In the genomic region with DNA sequence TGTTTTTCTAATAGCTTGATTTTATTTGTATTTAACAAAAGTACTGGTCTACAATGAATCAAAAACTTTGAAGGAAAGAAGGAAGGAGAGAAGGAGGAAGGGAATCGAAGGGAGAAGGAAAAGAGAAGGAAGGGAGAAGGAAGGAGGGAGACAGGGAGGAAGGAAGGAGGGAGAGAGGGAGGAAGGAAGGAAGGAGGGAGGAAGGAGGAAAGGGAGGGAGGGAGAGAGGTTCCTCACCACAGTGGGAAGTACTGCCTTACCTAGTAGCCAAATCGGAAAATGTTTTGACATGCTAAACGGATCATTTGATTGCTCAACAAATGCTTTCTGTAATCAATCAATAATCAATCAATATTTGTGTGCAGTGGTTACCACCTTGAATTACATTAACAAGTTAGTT, we compare ENCODE assay signal across 27 cellular contexts.
DNase-seq lines count a peak whose midpoint lies in the region; ATAC-seq and TF ChIP-seq lines count a peak whose summit lies in the region.
"Had no signal": no experiment of that assay in that cellular context is flagged by ENCODE, and none has a peak within 500 bp of the region (broad histone marks: within the 10 kb centered on the region; RNA-seq: fewer than 3 reads in every experiment).

No MANE protein-coding gene starts in this region.

- H3K4me1 Mint-ChIP-seq in WTC11 = peaks cover 47% of the 10 kb centered on the region
- no peaks in the 10 kb centered on the region for H3K4me1 Mint-ChIP-seq in activated CD8-positive, alpha-beta memory T cell treated with anti-CD3 and anti-CD28 coated beads, Interleukin-2, amount 10 ng/mL, durations not matched to agents 7 days and 5 days
- H3K4me1 Mint-ChIP-seq: activated CD4-positive, alpha-beta memory T cell treated with anti-CD3 and anti-CD28 coated beads, Interleukin-2, amount 10 ng/mL, durations not matched to agents 7 days and 5 days; activated naive CD8-positive, alpha-beta T cell treated with anti-CD3 and anti-CD28 coated beads, Interleukin-2, amount 50 U/mL, for 24 hours; IgD-negative memory B cell; T-cell had no signal

- H3K27me3 ChIP-seq in HUES48 (ENCODE audit: control insufficient read depth, insufficient read depth, low read length) (no peaks in the 10 kb centered on the region), iPS-20b (ENCODE audit: insufficient read depth, low read length) (no peaks in the 10 kb centered on the region), osteoblast (ENCODE audit: insufficient read depth, low read length) (no peaks in the 10 kb centered on the region)
- H3K27me3 ChIP-seq: body of pancreas, right atrium auricular region, thyroid gland had no signal

- H3K9ac ChIP-seq in HUES48 (ENCODE audit: low read depth, low read length) (peak overlapping the region; percentile 6; the same call in 1 of the 2 replicates), iPS-20b (ENCODE audit: low read depth, low read length) (peak overlapping the region; percentile 10; the same call in 1 of the 2 replicates)
- H3K9ac ChIP-seq: parathyroid adenoma had no signal

- no peak overlapping the region for H2AFZ ChIP-seq in osteoblast (ENCODE audit: low read length)
- H2AFZ ChIP-seq: parathyroid adenoma had no signal

- H3K9me3 Mint-ChIP-seq in WTC11 = no peaks in the 10 kb centered on the region
- no peaks in the 10 kb centered on the region for H3K9me3 Mint-ChIP-seq in activated CD8-positive, alpha-beta memory T cell treated with anti-CD3 and anti-CD28 coated beads, Interleukin-2, amount 10 ng/mL, durations not matched to agents 7 days and 5 days (ENCODE audit: low read depth)
- H3K9me3 Mint-ChIP-seq: activated CD4-positive, alpha-beta memory T cell treated with anti-CD3 and anti-CD28 coated beads, Interleukin-2, amount 10 ng/mL, durations not matched to agents 7 days and 5 days; activated naive CD8-positive, alpha-beta T cell treated with anti-CD3 and anti-CD28 coated beads, Interleukin-2, amount 50 U/mL, for 24 hours; CD4-positive, alpha-beta T cell; natural killer cell treated with Interleukin-12 subunit alpha and Interleukin-12 subunit beta and Interleukin-15 and Interleukin-18, amount 100 ng/mL, for 72 hours; T-cell had no signal

- no peaks in the 10 kb centered on the region for H3K27me3 Mint-ChIP-seq in WTC11 (ENCODE audit: low read depth)
- H3K27me3 Mint-ChIP-seq in activated CD8-positive, alpha-beta memory T cell treated with anti-CD3 and anti-CD28 coated beads, Interleukin-2, amount 10 ng/mL, durations not matched to agents 7 days and 5 days = peaks cover 9% of the 10 kb centered on the region

- CTCF ChIA-PET in WTC11 (lab: Charles Lee) = no interaction called here
- CTCF ChIA-PET in activated CD8-positive, alpha-beta memory T cell treated with anti-CD3 and anti-CD28 coated beads, Interleukin-2, amount 10 ng/mL, durations not matched to agents 7 days and 5 days (lab: Charles Lee) = no interaction called here

- no peaks in the 10 kb centered on the region for H4K20me1 ChIP-seq in osteoblast (ENCODE audit: insufficient read depth, low read length)

- POLR2A ChIA-PET in WTC11 (lab: Charles Lee) = no interaction called here

- H3K36me3 ChIP-seq in HUES48 (ENCODE audit: control insufficient read depth, insufficient read depth, low read length) = no peaks in the 10 kb centered on the region
- H3K36me3 ChIP-seq in iPS-20b (ENCODE audit: insufficient read depth, low read depth, low read length) = no peaks in the 10 kb centered on the region
- no peaks in the 10 kb centered on the region for H3K36me3 ChIP-seq in osteoblast (ENCODE audit: insufficient read depth, low read length)
- H3K36me3 ChIP-seq: right atrium auricular region, thyroid gland had no signal

- H3K9me3 ChIP-seq in HUES48 (ENCODE audit: control insufficient read depth, insufficient read depth, low read length) (no peaks in the 10 kb centered on the region), iPS-20b (ENCODE audit: insufficient read depth, low read depth, low read length) (no peaks in the 10 kb centered on the region), osteoblast (ENCODE audit: low read depth, low read length) (no peaks in the 10 kb centered on the region)
- H3K9me3 ChIP-seq: body of pancreas, right atrium auricular region, thyroid gland had no signal

- no peaks in the 10 kb centered on the region for H3K36me3 Mint-ChIP-seq in WTC11
- H3K36me3 Mint-ChIP-seq in activated CD8-positive, alpha-beta memory T cell treated with anti-CD3 and anti-CD28 coated beads, Interleukin-2, amount 10 ng/mL, durations not matched to agents 7 days and 5 days = no peaks in the 10 kb centered on the region
- H3K36me3 Mint-ChIP-seq: IgD-negative memory B cell; natural killer cell treated with Interleukin-12 subunit alpha and Interleukin-12 subunit beta and Interleukin-15 and Interleukin-18, amount 100 ng/mL, for 72 hours; T-cell had no signal

- H3K4me3 Mint-ChIP-seq in WTC11 = no peak overlapping the region
- no peak overlapping the region for H3K4me3 Mint-ChIP-seq in activated CD8-positive, alpha-beta memory T cell treated with anti-CD3 and anti-CD28 coated beads, Interleukin-2, amount 10 ng/mL, durations not matched to agents 7 days and 5 days
- H3K4me3 Mint-ChIP-seq: activated CD4-positive, alpha-beta memory T cell treated with anti-CD3 and anti-CD28 coated beads, Interleukin-2, amount 10 ng/mL, durations not matched to agents 7 days and 5 days; activated naive CD8-positive, alpha-beta T cell treated with anti-CD3 and anti-CD28 coated beads, Interleukin-2, amount 50 U/mL, for 24 hours; CD4-positive, alpha-beta T cell; IgD-negative memory B cell; natural killer cell treated with Interleukin-12 subunit alpha and Interleukin-12 subunit beta and Interleukin-15 and Interleukin-18, amount 100 ng/mL, for 72 hours; T-cell had no signal

- H3K4me3 ChIP-seq in HUES48 (ENCODE audit: low read depth, low read length) = no peak overlapping the region
- H3K4me3 ChIP-seq in iPS-20b (ENCODE audit: low read length) = no peak overlapping the region
- H3K4me3 ChIP-seq in osteoblast (ENCODE audit: insufficient read depth, low read length) = no peak overlapping the region
- H3K4me3 ChIP-seq: body of pancreas, coronary artery, thyroid gland had no signal

- peak overlapping the region; percentile 41 for H3K27ac Mint-ChIP-seq in WTC11
- no peak overlapping the region for H3K27ac Mint-ChIP-seq in activated CD8-positive, alpha-beta memory T cell treated with anti-CD3 and anti-CD28 coated beads, Interleukin-2, amount 10 ng/mL, durations not matched to agents 7 days and 5 days
- H3K27ac Mint-ChIP-seq: activated CD4-positive, alpha-beta memory T cell treated with anti-CD3 and anti-CD28 coated beads, Interleukin-2, amount 10 ng/mL, durations not matched to agents 7 days and 5 days; activated naive CD8-positive, alpha-beta T cell treated with anti-CD3 and anti-CD28 coated beads, Interleukin-2, amount 50 U/mL, for 24 hours; CD4-positive, alpha-beta T cell; IgD-negative memory B cell; natural killer cell treated with Interleukin-12 subunit alpha and Interleukin-12 subunit beta and Interleukin-15 and Interleukin-18, amount 100 ng/mL, for 72 hours; T-cell had no signal

- no peak for TF ChIP-seq CTCF in WTC11 (IDR thresholded peaks at IDR 0.05)
- TF ChIP-seq CTCF in osteoblast (IDR thresholded peaks at IDR 0.05; ENCODE audit: extremely low read depth, low read depth, low read length) = no peak

- no peak for ATAC-seq in WTC11
- ATAC-seq in activated CD8-positive, alpha-beta memory T cell treated with anti-CD3 and anti-CD28 coated beads, Interleukin-2, amount 10 ng/mL, durations not matched to agents 7 days and 5 days = no peak
- no peak for ATAC-seq in SK-N-SH treated with all-trans-retinoic acid at 6 μM for 48 hours
- ATAC-seq: activated CD4-positive, CD25-positive, alpha-beta regulatory T cell treated with anti-CD3 and anti-CD28 coated beads, Interleukin-2, amount 50 U/mL, for 24 hours; activated naive CD8-positive, alpha-beta T cell treated with anti-CD3 and anti-CD28 coated beads, Interleukin-2, amount 50 U/mL, for 24 hours; body of pancreas; natural killer cell treated with Interleukin-12 subunit alpha and Interleukin-12 subunit beta and Interleukin-15 and Interleukin-18, amount 100 ng/mL, for 72 hours; stimulated activated naive CD8-positive, alpha-beta T cell treated with anti-CD3 and anti-CD28 coated beads, Interleukin-15, Interleukin-2, amounts not matched to agents 100 U/mL and 50 U/mL, for 24 hours; T-cell had no signal

- DNase-seq in WTC11 (ENCODE audit: low spot score) (no peak), osteoblast (ENCODE audit: insufficient read length, low spot score, missing footprints) (no peak), 8988T (no peak)
- no peak for DNase-seq in effector CD8-positive, alpha-beta T cell (lab: John Stamatoyannopoulos, UW)
- DNase-seq in activated CD8-positive, alpha-beta memory T cell treated with anti-CD3 and anti-CD28 coated beads, Interleukin-2, amount 10 ng/mL, durations not matched to agents 7 days and 5 days = no peak
- DNase-seq: activated CD4-positive, alpha-beta memory T cell treated with anti-CD3 and anti-CD28 coated beads, Interleukin-2, amount 10 ng/mL, durations not matched to agents 7 days and 5 days; activated effector memory CD4-positive, alpha-beta T cell treated with anti-CD3 and anti-CD28 coated beads, Interleukin-2, amount 50 U/mL, for 16 hours; activated naive CD8-positive, alpha-beta T cell treated with anti-CD3 and anti-CD28 coated beads, Interleukin-2, amount 50 U/mL, for 24 hours; body of pancreas; CD4-positive, alpha-beta T cell; EL; midbrain; NCI-H510A; SIG-M5; stimulated activated naive CD8-positive, alpha-beta T cell treated with anti-CD3 and anti-CD28 coated beads, Interleukin-15, Interleukin-2, amounts not matched to agents 100 U/mL and 50 U/mL, for 24 hours; T-cell; thyroid gland had no signal

- H3K4me1 ChIP-seq in HUES48 (ENCODE audit: control insufficient read depth, insufficient read depth, low read length) = peaks cover 31% of the 10 kb centered on the region
- H3K4me1 ChIP-seq in iPS-20b (ENCODE audit: insufficient read depth, low read length) = peaks cover 35% of the 10 kb centered on the region
- H3K4me1 ChIP-seq in osteoblast (ENCODE audit: insufficient read depth, low read length) = peaks cover 36% of the 10 kb centered on the region
- H3K4me1 ChIP-seq: body of pancreas, parathyroid adenoma had no signal

- H3K27ac ChIP-seq in HUES48 (ENCODE audit: low read depth, low read length) (peak overlapping the region; percentile 87), iPS-20b (ENCODE audit: low read length) (no peak overlapping the region), osteoblast (ENCODE audit: low read depth, low read length) (peak overlapping the region; percentile 79)
- H3K27ac ChIP-seq: body of pancreas, coronary artery, HL-60, parathyroid adenoma, thyroid gland had no signal

- H3K4me2 ChIP-seq in osteoblast (ENCODE audit: insufficient read depth, low read length) = peak overlapping the region; percentile 25

- no peaks in the 10 kb centered on the region for H3K79me2 ChIP-seq in osteoblast (ENCODE audit: insufficient read depth, low read length)
- H3K79me2 ChIP-seq: parathyroid adenoma had no signal

TF ChIP-seq in WTC11, 78 proteins besides CTCF, POLR2A, EP300 and RAD21:
- TF ChIP-seq FOXP1 (CRISPR knock-in tag; IDR thresholded peaks at IDR 0.05; ENCODE audit: borderline replicate concordance) = no peak

TF ChIP-seq in SK-N-SH treated with all-trans-retinoic acid at 6 μM for 48 hours, 23 proteins besides CTCF, POLR2A, EP300 and RAD21 (continues in another document):
- TF ChIP-seq RARB (CRISPR knock-in tag; IDR thresholded peaks at IDR 0.05) = no peak
